Comparison of ENCODE assay signal across 17 cellular contexts in the genomic region with DNA sequence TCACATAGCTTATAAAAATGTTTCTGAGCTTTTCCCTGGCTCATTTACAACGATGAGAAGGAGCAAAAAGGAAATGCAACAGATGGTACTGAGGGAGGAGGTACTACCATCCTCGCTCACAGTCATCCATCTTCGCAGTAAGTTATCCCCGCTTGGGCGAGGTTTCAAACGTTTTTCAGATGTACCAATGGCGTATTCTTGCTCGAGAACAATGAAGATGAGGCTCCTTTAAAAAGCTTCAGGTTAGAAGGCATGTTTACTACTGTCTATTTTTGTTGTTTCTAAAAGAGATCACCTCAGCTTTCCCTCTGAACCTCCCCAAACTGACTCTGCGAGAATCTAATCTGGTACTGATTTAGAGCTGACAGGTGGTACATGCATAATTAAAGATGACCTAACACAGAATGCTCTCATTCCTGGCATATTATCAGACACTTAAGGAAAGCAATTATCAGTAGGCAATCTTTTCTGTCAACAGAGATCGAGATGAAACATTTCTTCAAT.
DNase-seq lines count a peak whose midpoint lies in the region; ATAC-seq and TF ChIP-seq lines count a peak whose summit lies in the region.
"Had no signal": no experiment of that assay in that cellular context is flagged by ENCODE, and none has a peak within 500 bp of the region (broad histone marks: within the 10 kb centered on the region; RNA-seq: fewer than 3 reads in every experiment).

No MANE protein-coding gene starts in this region.

- peaks cover 92% of the 10 kb centered on the region for H3K4me1 Mint-ChIP-seq in activated CD4-positive, alpha-beta T cell treated with anti-CD3 and anti-CD28 coated beads for 36 hours
- peaks cover 97% of the 10 kb centered on the region for H3K4me1 Mint-ChIP-seq in activated naive CD8-positive, alpha-beta T cell treated with anti-CD3 and anti-CD28 coated beads, Interleukin-2, amount 50 U/mL, for 24 hours
- H3K4me1 Mint-ChIP-seq in stimulated activated memory B cell treated with anti-CD40 and anti-IgM and Interleukin-4, amounts not matched to agents 10 μg/mL and 1 μg/mL and 100 μg/mL, for 72 hours = peaks cover 91% of the 10 kb centered on the region

- H3K27me3 Mint-ChIP-seq in activated CD4-positive, alpha-beta T cell treated with anti-CD3 and anti-CD28 coated beads for 36 hours = no peaks in the 10 kb centered on the region
- no peaks in the 10 kb centered on the region for H3K27me3 Mint-ChIP-seq in activated naive CD8-positive, alpha-beta T cell treated with anti-CD3 and anti-CD28 coated beads, Interleukin-2, amount 50 U/mL, for 24 hours
- no peaks in the 10 kb centered on the region for H3K27me3 Mint-ChIP-seq in stimulated activated memory B cell treated with anti-CD40 and anti-IgM and Interleukin-4, amounts not matched to agents 10 μg/mL and 1 μg/mL and 100 μg/mL, for 72 hours

- peak overlapping the region; percentile 58 for H3K4me3 Mint-ChIP-seq in activated CD4-positive, alpha-beta T cell treated with anti-CD3 and anti-CD28 coated beads for 36 hours
- peak overlapping the region; percentile 73 for H3K4me3 Mint-ChIP-seq in activated naive CD8-positive, alpha-beta T cell treated with anti-CD3 and anti-CD28 coated beads, Interleukin-2, amount 50 U/mL, for 24 hours
- H3K4me3 Mint-ChIP-seq in stimulated activated memory B cell treated with anti-CD40 and anti-IgM and Interleukin-4, amounts not matched to agents 10 μg/mL and 1 μg/mL and 100 μg/mL, for 72 hours = peak overlapping the region; percentile 67
- H3K4me3 Mint-ChIP-seq: HFFc6 had no signal

- POLR2A ChIA-PET in activated CD4-positive, alpha-beta T cell treated with anti-CD3 and anti-CD28 coated beads for 36 hours (lab: Charles Lee) = interaction anchor here (0.6 to 0.7 kb wide), 2 partner anchors 49 to 94 kb away, joined by 3 to 4 read pairs; no protein-coding TSS in a partner anchor

- H3K36me3 ChIP-seq in tibial artery = no peaks in the 10 kb centered on the region
- H3K36me3 ChIP-seq: thyroid gland had no signal

- H3K9me3 Mint-ChIP-seq in activated CD4-positive, alpha-beta T cell treated with anti-CD3 and anti-CD28 coated beads for 36 hours (ENCODE audit: low read depth) = no peaks in the 10 kb centered on the region
- H3K9me3 Mint-ChIP-seq in activated naive CD8-positive, alpha-beta T cell treated with anti-CD3 and anti-CD28 coated beads, Interleukin-2, amount 50 U/mL, for 24 hours = no peaks in the 10 kb centered on the region
- no peaks in the 10 kb centered on the region for H3K9me3 Mint-ChIP-seq in stimulated activated memory B cell treated with anti-CD40 and anti-IgM and Interleukin-4, amounts not matched to agents 10 μg/mL and 1 μg/mL and 100 μg/mL, for 72 hours
- H3K9me3 Mint-ChIP-seq: HFFc6 had no signal

- intact Hi-C loops in activated CD4-positive, alpha-beta T cell treated with anti-CD3 and anti-CD28 coated beads for 36 hours (cut with DNase I, micrococcal nuclease) = loop anchor here in 1 of 2 experiments (10.0 kb wide), 1 partner anchor 718 kb away; a partner anchor contains a TSS
- intact Hi-C loops in tibial artery (cut with DNase I; ENCODE audit: low total_unique reads) = no loop called here
- intact Hi-C loops in Right ventricle myocardium inferior (cut with DNase I) = no loop called here

- no peak overlapping the region for H3K4me3 ChIP-seq in tibial artery
- H3K4me3 ChIP-seq: thyroid gland had no signal

- H3K36me3 Mint-ChIP-seq in activated CD4-positive, alpha-beta T cell treated with anti-CD3 and anti-CD28 coated beads for 36 hours (ENCODE audit: low read depth) = peaks cover 82% of the 10 kb centered on the region
- H3K36me3 Mint-ChIP-seq in activated naive CD8-positive, alpha-beta T cell treated with anti-CD3 and anti-CD28 coated beads, Interleukin-2, amount 50 U/mL, for 24 hours (ENCODE audit: low read depth) = peaks cover 94% of the 10 kb centered on the region
- H3K36me3 Mint-ChIP-seq in stimulated activated memory B cell treated with anti-CD40 and anti-IgM and Interleukin-4, amounts not matched to agents 10 μg/mL and 1 μg/mL and 100 μg/mL, for 72 hours = peaks cover 80% of the 10 kb centered on the region

- CTCF ChIA-PET in activated CD4-positive, alpha-beta T cell treated with anti-CD3 and anti-CD28 coated beads for 36 hours (lab: Charles Lee) = interaction anchor here (0.6 to 1.9 kb wide), 6 partner anchors 10 to 406 kb away, joined by 3 to 11 read pairs (median 3); no protein-coding TSS in a partner anchor

- no peaks in the 10 kb centered on the region for H3K4me1 ChIP-seq in tibial artery
- H3K4me1 ChIP-seq: foreskin keratinocyte, thyroid gland had no signal

- no peak for DNase-seq in activated CD4-positive, alpha-beta T cell treated with anti-CD3 and anti-CD28 coated beads for 36 hours
- no peak for DNase-seq in activated CD4-positive, alpha-beta T cell treated with anti-CD3 and anti-CD28 coated beads, Interleukin-2, amount 50 U/mL, for 1 hour
- DNase-seq in NCI-H446 (lab: John Stamatoyannopoulos, UW) = peak; percentile 23 to 60
- no peak for DNase-seq in activated naive CD8-positive, alpha-beta T cell treated with anti-CD3 and anti-CD28 coated beads, Interleukin-2, amount 50 U/mL, for 24 hours
- DNase-seq in tibial artery = no peak
- DNase-seq in Right ventricle myocardium inferior (ENCODE audit: missing footprints) = no peak
- DNase-seq: activated CD8-positive, alpha-beta memory T cell treated with anti-CD3 and anti-CD28 coated beads, Interleukin-2, amount 50 U/mL, for 4 hours; effector memory CD4-positive, alpha-beta T cell; foreskin keratinocyte; HFFc6; mesendoderm; NCI-H345; small intestine; thyroid gland had no signal

- H3K9me3 ChIP-seq in tibial artery = no peaks in the 10 kb centered on the region
- H3K9me3 ChIP-seq: thyroid gland had no signal

- no peak overlapping the region for H3K27ac ChIP-seq in tibial artery
- H3K27ac ChIP-seq: foreskin keratinocyte, RWPE1, thyroid gland had no signal

- ATAC-seq in activated CD4-positive, alpha-beta T cell treated with anti-CD3 and anti-CD28 coated beads for 36 hours = peak; percentile 21
- peak; percentile 6 for ATAC-seq in activated naive CD8-positive, alpha-beta T cell treated with anti-CD3 and anti-CD28 coated beads, Interleukin-2, amount 50 U/mL, for 24 hours
- ATAC-seq in stimulated activated memory B cell treated with anti-CD40 and anti-IgM and Interleukin-4, amounts not matched to agents 10 μg/mL and 1 μg/mL and 100 μg/mL, for 72 hours = no peak
- ATAC-seq in GM19395 (IDR thresholded peaks at IDR 0.05; ENCODE audit: unreplicated experiment) (no peak), Right ventricle myocardium inferior (no peak)
- ATAC-seq: foreskin keratinocyte had no signal

- H3K27me3 ChIP-seq in tibial artery = no peaks in the 10 kb centered on the region
- H3K27me3 ChIP-seq: foreskin keratinocyte, thyroid gland had no signal

- no peak for TF ChIP-seq CTCF in tibial artery (IDR thresholded peaks at IDR 0.05)

- peak overlapping the region; percentile 91 for H3K27ac Mint-ChIP-seq in activated CD4-positive, alpha-beta T cell treated with anti-CD3 and anti-CD28 coated beads for 36 hours
- H3K27ac Mint-ChIP-seq in activated naive CD8-positive, alpha-beta T cell treated with anti-CD3 and anti-CD28 coated beads, Interleukin-2, amount 50 U/mL, for 24 hours = peak overlapping the region; percentile 99
- peak overlapping the region; percentile 66 for H3K27ac Mint-ChIP-seq in stimulated activated memory B cell treated with anti-CD40 and anti-IgM and Interleukin-4, amounts not matched to agents 10 μg/mL and 1 μg/mL and 100 μg/mL, for 72 hours
- H3K27ac Mint-ChIP-seq: HFFc6 had no signal

Comparison
In these comparisons a context has a peak if more than half of its experiments do, and no peak if none do; other contexts are left out.
1. ATAC-seq: peak in activated CD4-positive, alpha-beta T cell treated with anti-CD3 and anti-CD28 coated beads for 36 hours (single experiment) and activated naive CD8-positive, alpha-beta T cell treated with anti-CD3 and anti-CD28 coated beads, Interleukin-2, amount 50 U/mL, for 24 hours (single experiment); none in stimulated activated memory B cell treated with anti-CD40 and anti-IgM and Interleukin-4, amounts not matched to agents 10 μg/mL and 1 μg/mL and 100 μg/mL, for 72 hours (single experiment), GM19395 (single experiment) and Right ventricle myocardium inferior (single experiment).
2. DNase-seq: peak in NCI-H446 (2 of 2); none in activated CD4-positive, alpha-beta T cell treated with anti-CD3 and anti-CD28 coated beads for 36 hours (single experiment), activated CD4-positive, alpha-beta T cell treated with anti-CD3 and anti-CD28 coated beads, Interleukin-2, amount 50 U/mL, for 1 hour (single experiment), activated naive CD8-positive, alpha-beta T cell treated with anti-CD3 and anti-CD28 coated beads, Interleukin-2, amount 50 U/mL, for 24 hours (single experiment), tibial artery (0 of 2) and Right ventricle myocardium inferior (single experiment).
3. Peak in every context shown above with its lines, with median percentiles within 50 percentile points of each other: H3K27ac Mint-ChIP-seq and H3K4me3 Mint-ChIP-seq.